ENCODE assay signal across 25 cellular contexts in the genomic region with DNA sequence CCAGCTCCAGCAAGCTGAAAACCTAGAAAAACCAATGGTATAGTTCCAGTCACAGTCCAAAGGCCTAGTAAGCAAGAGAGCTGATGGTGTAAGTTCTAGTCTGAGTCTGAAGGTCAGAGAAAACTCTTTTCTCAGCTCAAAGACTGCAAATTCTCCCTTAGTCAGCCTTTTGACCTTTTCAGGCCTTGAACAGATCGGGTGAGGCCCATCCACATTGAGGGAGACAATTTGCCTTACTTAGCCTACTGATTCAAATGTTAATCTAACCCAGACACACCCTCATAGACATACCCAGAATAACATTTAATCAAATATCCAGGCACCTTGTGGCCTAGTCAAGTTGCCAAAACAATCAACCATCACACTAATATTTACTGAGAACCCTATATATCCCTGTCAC.
"Had no signal": no experiment of that assay in that cellular context is flagged by ENCODE, and none has a peak within 500 bp of the region (broad histone marks: within the 10 kb centered on the region; RNA-seq: fewer than 3 reads in every experiment).

No MANE protein-coding gene starts in this region.

- H3K36me3 ChIP-seq: breast epithelium, Peyer's patch, SJCRH30 had no signal

- ATAC-seq: activated CD8-positive, alpha-beta memory T cell treated with anti-CD3 and anti-CD28 coated beads, Interleukin-2, amount 10 ng/mL, durations not matched to agents 7 days and 5 days had no signal

- H3K27me3 Mint-ChIP-seq: activated CD8-positive, alpha-beta memory T cell treated with anti-CD3 and anti-CD28 coated beads, Interleukin-2, amount 10 ng/mL, durations not matched to agents 7 days and 5 days; activated naive CD4-positive, alpha-beta T cell treated with anti-CD3 and anti-CD28 coated beads, Interleukin-2, amount 50 U/mL, for 24 hours; activated T-cell treated with anti-CD3 and anti-CD28 coated beads, Interleukin-2, amount 50 U/mL, for 24 hours had no signal

- H3K27ac ChIP-seq: breast epithelium, Peyer's patch, RWPE1, SJCRH30 had no signal

- H3K9me3 Mint-ChIP-seq: activated naive CD4-positive, alpha-beta T cell treated with anti-CD3 and anti-CD28 coated beads, Interleukin-2, amount 50 U/mL, for 24 hours; activated T-cell treated with anti-CD3 and anti-CD28 coated beads, Interleukin-2, amount 50 U/mL, for 24 hours; T-helper 1 cell treated with Interleukin-12 subunit alpha and Interleukin-12 subunit beta and Interleukin-4 antibody, amounts not matched to agents 30 μg/mL and 1 μg/mL, for 36 hours had no signal

- H3K4me3 Mint-ChIP-seq: activated CD8-positive, alpha-beta memory T cell treated with anti-CD3 and anti-CD28 coated beads, Interleukin-2, amount 10 ng/mL, durations not matched to agents 7 days and 5 days; activated naive CD4-positive, alpha-beta T cell treated with anti-CD3 and anti-CD28 coated beads, Interleukin-2, amount 50 U/mL, for 24 hours; activated T-cell treated with anti-CD3 and anti-CD28 coated beads, Interleukin-2, amount 50 U/mL, for 24 hours; activated T-helper 1 cell treated with anti-CD3 and anti-CD28 coated beads, Interleukin-12 subunit alpha, Interleukin-12 subunit beta, Interleukin-2, Interleukin-4 antibody, amounts not matched to agents 30 ng/mL and 10 ng/mL and 1 ng/mL, durations not matched to agents 14 hours and 24 hours and 36 hours; T-helper 1 cell treated with Interleukin-12 subunit alpha and Interleukin-12 subunit beta and Interleukin-4 antibody, amounts not matched to agents 30 μg/mL and 1 μg/mL, for 36 hours had no signal

- H3K4me3 ChIP-seq: breast epithelium, Peyer's patch, SJCRH30 had no signal

- H3K9me3 ChIP-seq: breast epithelium, Peyer's patch, SJCRH30, SK-N-SH had no signal

- H3K4me1 ChIP-seq: breast epithelium, Peyer's patch, SJCRH30 had no signal

- H3K27ac Mint-ChIP-seq: activated CD8-positive, alpha-beta memory T cell treated with anti-CD3 and anti-CD28 coated beads, Interleukin-2, amount 10 ng/mL, durations not matched to agents 7 days and 5 days; activated naive CD4-positive, alpha-beta T cell treated with anti-CD3 and anti-CD28 coated beads, Interleukin-2, amount 50 U/mL, for 24 hours; activated T-cell treated with anti-CD3 and anti-CD28 coated beads, Interleukin-2, amount 50 U/mL, for 24 hours; activated T-helper 1 cell treated with anti-CD3 and anti-CD28 coated beads, Interleukin-12 subunit alpha, Interleukin-12 subunit beta, Interleukin-2, Interleukin-4 antibody, amounts not matched to agents 30 ng/mL and 10 ng/mL and 1 ng/mL, durations not matched to agents 14 hours and 24 hours and 36 hours; T-helper 1 cell treated with Interleukin-12 subunit alpha and Interleukin-12 subunit beta and Interleukin-4 antibody, amounts not matched to agents 30 μg/mL and 1 μg/mL, for 36 hours had no signal

- H3K4me1 Mint-ChIP-seq: activated CD8-positive, alpha-beta memory T cell treated with anti-CD3 and anti-CD28 coated beads, Interleukin-2, amount 10 ng/mL, durations not matched to agents 7 days and 5 days; activated naive CD4-positive, alpha-beta T cell treated with anti-CD3 and anti-CD28 coated beads, Interleukin-2, amount 50 U/mL, for 24 hours had no signal

- H3K36me3 Mint-ChIP-seq: activated CD8-positive, alpha-beta memory T cell treated with anti-CD3 and anti-CD28 coated beads, Interleukin-2, amount 10 ng/mL, durations not matched to agents 7 days and 5 days; activated naive CD4-positive, alpha-beta T cell treated with anti-CD3 and anti-CD28 coated beads, Interleukin-2, amount 50 U/mL, for 24 hours had no signal

- H3K27me3 ChIP-seq: breast epithelium, Peyer's patch, SJCRH30 had no signal

- DNase-seq: activated CD4-positive, alpha-beta T cell treated with anti-CD3 and anti-CD28 coated beads for 48 hours; activated CD4-positive, alpha-beta T cell treated with anti-CD3 and anti-CD28 coated beads, Interleukin-2, amount 50 U/mL, for 48 hours; activated CD4-positive, CD25-positive, alpha-beta regulatory T cell treated with anti-CD3 and anti-CD28 coated beads, Interleukin-2, amount 50 U/mL, for 72 hours; activated CD8-positive, alpha-beta memory T cell treated with anti-CD3 and anti-CD28 coated beads, Interleukin-2, amount 10 ng/mL, durations not matched to agents 7 days and 5 days; activated effector memory CD4-positive, alpha-beta T cell treated with Interleukin-2 at 50 U/mL for 16 hours; activated naive CD4-positive, alpha-beta T cell; activated T-cell treated with anti-CD3 and anti-CD28 coated beads, Interleukin-2, amount 50 U/mL, for 24 hours; aorta; caudate nucleus; NCI-H1105 treated with DMSO at 0.1 percent for 48 hours; NCI-H1436 treated with DMSO at 0.1 percent for 48 hours; NCI-H187 treated with DMSO at 0.1 percent for 48 hours; NCI-H2171; NCI-H2227 treated with DMSO at 0.1 percent for 48 hours; NCI-H446 treated with DMSO at 0.1 percent for 48 hours; NCI-H748 treated with DMSO at 0.1 percent for 48 hours; Peyer's patch; Right ventricle myocardium superior; SJCRH30; SK-N-SH had no signal
